ENCODE assay signal across 12 cellular contexts in the genomic region with DNA sequence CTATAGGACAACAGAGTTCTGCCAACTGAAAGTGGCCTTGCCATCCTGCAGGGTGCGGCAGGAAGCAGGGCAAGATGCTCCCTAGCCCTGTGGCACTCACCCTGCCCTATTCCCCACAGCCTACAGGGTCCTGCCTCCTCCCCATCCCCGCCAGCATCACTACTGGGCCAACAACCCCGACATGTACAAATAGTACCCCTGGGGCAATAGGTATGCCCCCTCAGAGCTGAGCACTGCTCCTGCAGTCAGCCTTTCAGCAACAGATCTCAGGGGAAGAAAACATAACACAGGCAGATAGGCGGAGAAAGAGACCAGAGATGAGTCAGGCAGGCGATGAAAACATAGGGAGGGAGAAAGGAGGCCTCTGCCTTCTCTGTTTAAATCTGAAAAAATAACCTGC.
DNase-seq lines count a peak whose midpoint lies in the region; ATAC-seq and TF ChIP-seq lines count a peak whose summit lies in the region.
"Had no signal": no experiment of that assay in that cellular context is flagged by ENCODE, and none has a peak within 500 bp of the region (broad histone marks: within the 10 kb centered on the region; RNA-seq: fewer than 3 reads in every experiment).

No MANE protein-coding gene starts in this region.

- H3K4me3 ChIP-seq in foreskin fibroblast (ENCODE audit: low read depth in 1 of 2, low read length in 2 of 2), result no peak overlapping the region
- no peak overlapping the region for H3K4me3 ChIP-seq in CD4-positive, alpha-beta memory T cell (ENCODE audit: low read length in 2 of 2)
- H3K4me3 ChIP-seq: lung had no signal

- peaks cover 12% of the 10 kb centered on the region for H3K4me1 ChIP-seq in CD4-positive, alpha-beta memory T cell (ENCODE audit: insufficient read depth, low read length)

- H3K27me3 Mint-ChIP-seq in activated naive CD8-positive, alpha-beta T cell treated with anti-CD3 and anti-CD28 coated beads, Interleukin-2, amount 50 U/mL, for 24 hours, result no peaks in the 10 kb centered on the region
- no peaks in the 10 kb centered on the region for H3K27me3 Mint-ChIP-seq in stimulated activated memory B cell treated with anti-CD40 and anti-IgM and Interleukin-4, amounts not matched to agents 10 μg/mL and 1 μg/mL and 100 μg/mL, for 72 hours
- no peaks in the 10 kb centered on the region for H3K27me3 Mint-ChIP-seq in CD4-positive, alpha-beta memory T cell
- no peaks in the 10 kb centered on the region for H3K27me3 Mint-ChIP-seq in T-cell
- H3K27me3 Mint-ChIP-seq: stimulated activated naive CD8-positive, alpha-beta T cell treated with anti-CD3 and anti-CD28 coated beads, Interleukin-15, amount 100 ng/mL, for 72 hours had no signal

- no peak overlapping the region for H3K4me3 Mint-ChIP-seq in activated naive CD8-positive, alpha-beta T cell treated with anti-CD3 and anti-CD28 coated beads, Interleukin-2, amount 50 U/mL, for 24 hours
- no peak overlapping the region for H3K4me3 Mint-ChIP-seq in stimulated activated memory B cell treated with anti-CD40 and anti-IgM and Interleukin-4, amounts not matched to agents 10 μg/mL and 1 μg/mL and 100 μg/mL, for 72 hours
- H3K4me3 Mint-ChIP-seq in CD4-positive, alpha-beta memory T cell, result no peak overlapping the region
- no peak overlapping the region for H3K4me3 Mint-ChIP-seq in T-cell
- H3K4me3 Mint-ChIP-seq: stimulated activated naive CD8-positive, alpha-beta T cell treated with anti-CD3 and anti-CD28 coated beads, Interleukin-15, amount 100 ng/mL, for 72 hours had no signal

- CTCF ChIA-PET in CD4-positive, alpha-beta memory T cell (lab: Charles Lee; ENCODE audit: partially characterized antibody), result interaction anchor here (0.9 kb wide), 1 partner anchor 19 kb away, joined by 3 read pairs; no protein-coding TSS in a partner anchor
- CTCF ChIA-PET in T-cell (lab: Charles Lee), result no interaction called here

- no peak for ATAC-seq in activated naive CD8-positive, alpha-beta T cell treated with anti-CD3 and anti-CD28 coated beads, Interleukin-2, amount 50 U/mL, for 24 hours
- ATAC-seq in stimulated activated memory B cell treated with anti-CD40 and anti-IgM and Interleukin-4, amounts not matched to agents 10 μg/mL and 1 μg/mL and 100 μg/mL, for 72 hours, result no peak
- ATAC-seq in HG03442 (IDR thresholded peaks at IDR 0.05; ENCODE audit: unreplicated experiment) (no peak), T-cell (replicated peaks in 1 of 4) (no peak)
- ATAC-seq: stimulated activated naive CD8-positive, alpha-beta T cell treated with anti-CD3 and anti-CD28 coated beads, Interleukin-15, amount 100 ng/mL, for 72 hours had no signal

- DNase-seq in HCEC 1CT, result peak; percentile 43
- no peak for DNase-seq in activated naive CD8-positive, alpha-beta T cell treated with anti-CD3 and anti-CD28 coated beads, Interleukin-2, amount 50 U/mL, for 24 hours
- peak; percentile 57 to 81 for DNase-seq in foreskin fibroblast
- DNase-seq in CD4-positive, alpha-beta memory T cell, result no peak
- DNase-seq in T-cell, result no peak
- DNase-seq: activated CD4-positive, alpha-beta T cell treated with anti-CD3 and anti-CD28 coated beads, Interleukin-2, amount 50 U/mL, for 4 hours; NCI-H1092 treated with DMSO at 0.1 percent for 48 hours; RPMI8226; stimulated activated naive CD8-positive, alpha-beta T cell treated with anti-CD3 and anti-CD28 coated beads, Interleukin-15, amount 100 ng/mL, for 72 hours had no signal

- H3K27ac ChIP-seq in CD4-positive, alpha-beta memory T cell (ENCODE audit: low read depth, low read length), result no peak overlapping the region

- TF ChIP-seq CTCF in foreskin fibroblast (IDR thresholded peaks at IDR 0.05; ENCODE audit: low read depth, low read length), result peak; percentile 14

- no peaks in the 10 kb centered on the region for H3K9me3 ChIP-seq in CD4-positive, alpha-beta memory T cell (ENCODE audit: control insufficient read depth in 1 of 2, low read length in 2 of 2)

- H3K36me3 ChIP-seq in CD4-positive, alpha-beta memory T cell (ENCODE audit: insufficient read depth, low read length), result no peaks in the 10 kb centered on the region

- H3K9me3 Mint-ChIP-seq in activated naive CD8-positive, alpha-beta T cell treated with anti-CD3 and anti-CD28 coated beads, Interleukin-2, amount 50 U/mL, for 24 hours, result peaks cover 11% of the 10 kb centered on the region
- peaks cover 5% of the 10 kb centered on the region for H3K9me3 Mint-ChIP-seq in stimulated activated memory B cell treated with anti-CD40 and anti-IgM and Interleukin-4, amounts not matched to agents 10 μg/mL and 1 μg/mL and 100 μg/mL, for 72 hours
- H3K9me3 Mint-ChIP-seq in CD4-positive, alpha-beta memory T cell, result peaks cover 0 to 13% (median 7%) of the 10 kb centered on the region in 8 donors
- H3K9me3 Mint-ChIP-seq in T-cell, result peaks cover 5 to 10% (median 8%) of the 10 kb centered on the region in 3 donors

- peaks cover 10% of the 10 kb centered on the region for H3K36me3 Mint-ChIP-seq in activated naive CD8-positive, alpha-beta T cell treated with anti-CD3 and anti-CD28 coated beads, Interleukin-2, amount 50 U/mL, for 24 hours (ENCODE audit: low read depth)
- peaks cover 7% of the 10 kb centered on the region for H3K36me3 Mint-ChIP-seq in stimulated activated memory B cell treated with anti-CD40 and anti-IgM and Interleukin-4, amounts not matched to agents 10 μg/mL and 1 μg/mL and 100 μg/mL, for 72 hours
- H3K36me3 Mint-ChIP-seq in CD4-positive, alpha-beta memory T cell, result peaks cover 2 to 6% of the 10 kb centered on the region in 2 donors
- peaks cover 7% of the 10 kb centered on the region for H3K36me3 Mint-ChIP-seq in T-cell

- no peaks in the 10 kb centered on the region for H3K27me3 ChIP-seq in CD4-positive, alpha-beta memory T cell (ENCODE audit: insufficient read depth, low read length)

- peaks cover 33% of the 10 kb centered on the region for H3K4me1 Mint-ChIP-seq in activated naive CD8-positive, alpha-beta T cell treated with anti-CD3 and anti-CD28 coated beads, Interleukin-2, amount 50 U/mL, for 24 hours
- H3K4me1 Mint-ChIP-seq in stimulated activated memory B cell treated with anti-CD40 and anti-IgM and Interleukin-4, amounts not matched to agents 10 μg/mL and 1 μg/mL and 100 μg/mL, for 72 hours, result peaks cover 23% of the 10 kb centered on the region
- peaks cover 8 to 14% (median 10%) of the 10 kb centered on the region in 4 donors for H3K4me1 Mint-ChIP-seq in CD4-positive, alpha-beta memory T cell
- H3K4me1 Mint-ChIP-seq in T-cell, result peaks cover 10 to 19% (median 15%) of the 10 kb centered on the region in 3 donors

- POLR2A ChIA-PET in CD4-positive, alpha-beta memory T cell (lab: Charles Lee; ENCODE audit: partially characterized antibody), result no interaction called here
- POLR2A ChIA-PET in T-cell (lab: Charles Lee), result no interaction called here

- intact Hi-C loops in CD4-positive, alpha-beta memory T cell (cut with micrococcal nuclease), result no loop called here

- H3K27ac Mint-ChIP-seq in activated naive CD8-positive, alpha-beta T cell treated with anti-CD3 and anti-CD28 coated beads, Interleukin-2, amount 50 U/mL, for 24 hours, result peak overlapping the region; percentile 48
- H3K27ac Mint-ChIP-seq in stimulated activated memory B cell treated with anti-CD40 and anti-IgM and Interleukin-4, amounts not matched to agents 10 μg/mL and 1 μg/mL and 100 μg/mL, for 72 hours, result peak overlapping the region; percentile 1
- peak overlapping the region in 1 of 7 donors; percentile 38 for H3K27ac Mint-ChIP-seq in CD4-positive, alpha-beta memory T cell
- no peak overlapping the region for H3K27ac Mint-ChIP-seq in T-cell

Comparison
In these comparisons a context has a peak if more than half of its experiments do, and no peak if none do; other contexts are left out.
1. DNase-seq: peak in HCEC 1CT (single experiment) and foreskin fibroblast (2 of 2); none in activated naive CD8-positive, alpha-beta T cell treated with anti-CD3 and anti-CD28 coated beads, Interleukin-2, amount 50 U/mL, for 24 hours (single experiment), CD4-positive, alpha-beta memory T cell (0 of 5) and T-cell (0 of 34).
2. H3K27ac Mint-ChIP-seq: peak in activated naive CD8-positive, alpha-beta T cell treated with anti-CD3 and anti-CD28 coated beads, Interleukin-2, amount 50 U/mL, for 24 hours (single experiment) and stimulated activated memory B cell treated with anti-CD40 and anti-IgM and Interleukin-4, amounts not matched to agents 10 μg/mL and 1 μg/mL and 100 μg/mL, for 72 hours (single experiment); none in T-cell (0 of 2).